Comparison of ENCODE assay signal across 13 cellular contexts in genomic region chr19:8458380-8458779, GRCh38. TPM values are rescaled to one million over a fixed set of nuclear protein-coding genes. Genes with fewer than 3 reads are reported as not detected.
DNase-seq lines count a peak whose midpoint lies in the region; ATAC-seq and TF ChIP-seq lines count a peak whose summit lies in the region.
"Had no signal": no experiment of that assay in that cellular context is flagged by ENCODE, and none has a peak within 500 bp of the region (broad histone marks: within the 10 kb centered on the region; RNA-seq: fewer than 3 reads in every experiment).

No MANE protein-coding gene starts in this region.

- H3K9me3 Mint-ChIP-seq in activated CD8-positive, alpha-beta memory T cell treated with anti-CD3 and anti-CD28 coated beads, Interleukin-2, amount 10 ng/mL, durations not matched to agents 7 days and 5 days (ENCODE audit: low read depth): no peaks in the 10 kb centered on the region
- no peaks in the 10 kb centered on the region for H3K9me3 Mint-ChIP-seq in memory B cell
- H3K9me3 Mint-ChIP-seq: stimulated activated naive B cell treated with anti-CD40 and anti-IgM and Interleukin-4, amounts not matched to agents 10 μg/mL and 1 μg/mL and 100 μg/mL, for 72 hours had no signal

- H3K9ac ChIP-seq in subcutaneous abdominal adipose tissue (ENCODE audit: low read length in 5 of 5): no peak overlapping the region

- peaks cover 19 to 48% (median 23%) of the 10 kb centered on the region in 5 donors for H3K36me3 ChIP-seq in subcutaneous abdominal adipose tissue (ENCODE audit: control insufficient read depth in 5 of 5, insufficient read depth in 5 of 5, low read length in 5 of 5)

- no peaks in the 10 kb centered on the region for H3K9me3 ChIP-seq in subcutaneous abdominal adipose tissue (ENCODE audit: control insufficient read depth in 5 of 5, low read length in 5 of 5)

- no peak for TF ChIP-seq CTCF in VCaP (conservative IDR thresholded peaks at IDR 0.05)

- DNase-seq in activated CD8-positive, alpha-beta memory T cell treated with anti-CD3 and anti-CD28 coated beads, Interleukin-2, amount 10 ng/mL, durations not matched to agents 7 days and 5 days: no peak
- DNase-seq in activated CD8-positive, alpha-beta memory T cell treated with anti-CD3 and anti-CD28 coated beads for 24 hours: no peak
- DNase-seq in memory B cell (ENCODE audit: low spot score in 2 of 2): no peak
- no peak for DNase-seq in stimulated activated CD4-positive, alpha-beta T cell treated with anti-CD3 and anti-CD28 coated beads, Interleukin-12 subunit alpha, Interleukin-12 subunit beta, amount 100 ng/mL, for 4 hours
- DNase-seq in DMS153 (lab: John Stamatoyannopoulos, UW): no peak
- no peak for DNase-seq in MV-4-11 (lab: John Stamatoyannopoulos, UW)
- DNase-seq: EL; NCI-H1694; stimulated activated naive B cell treated with anti-CD40 and anti-IgM and Interleukin-4, amounts not matched to agents 10 μg/mL and 1 μg/mL and 100 μg/mL, for 72 hours had no signal

- H3K36me3 Mint-ChIP-seq in activated CD8-positive, alpha-beta memory T cell treated with anti-CD3 and anti-CD28 coated beads, Interleukin-2, amount 10 ng/mL, durations not matched to agents 7 days and 5 days: peaks cover 54% of the 10 kb centered on the region
- H3K36me3 Mint-ChIP-seq in memory B cell: peaks cover 22% of the 10 kb centered on the region

- H3K4me3 Mint-ChIP-seq in activated CD8-positive, alpha-beta memory T cell treated with anti-CD3 and anti-CD28 coated beads, Interleukin-2, amount 10 ng/mL, durations not matched to agents 7 days and 5 days: no peak overlapping the region
- peak overlapping the region; percentile 18 for H3K4me3 Mint-ChIP-seq in memory B cell
- H3K4me3 Mint-ChIP-seq: stimulated activated naive B cell treated with anti-CD40 and anti-IgM and Interleukin-4, amounts not matched to agents 10 μg/mL and 1 μg/mL and 100 μg/mL, for 72 hours had no signal

- no peaks in the 10 kb centered on the region for H3K27me3 Mint-ChIP-seq in activated CD8-positive, alpha-beta memory T cell treated with anti-CD3 and anti-CD28 coated beads, Interleukin-2, amount 10 ng/mL, durations not matched to agents 7 days and 5 days
- no peaks in the 10 kb centered on the region for H3K27me3 Mint-ChIP-seq in memory B cell
- H3K27me3 Mint-ChIP-seq: stimulated activated naive B cell treated with anti-CD40 and anti-IgM and Interleukin-4, amounts not matched to agents 10 μg/mL and 1 μg/mL and 100 μg/mL, for 72 hours had no signal

- H3K27ac ChIP-seq in VCaP (peak overlapping the region; percentile 38; the same call in 1 of the 2 replicates), subcutaneous abdominal adipose tissue (ENCODE audit: low read depth, low read length) (peak overlapping the region; percentile 26)

- peak overlapping the region; percentile 37 for H3K27ac Mint-ChIP-seq in activated CD8-positive, alpha-beta memory T cell treated with anti-CD3 and anti-CD28 coated beads, Interleukin-2, amount 10 ng/mL, durations not matched to agents 7 days and 5 days
- H3K27ac Mint-ChIP-seq in memory B cell: peak overlapping the region; percentile 32
- H3K27ac Mint-ChIP-seq: stimulated activated naive B cell treated with anti-CD40 and anti-IgM and Interleukin-4, amounts not matched to agents 10 μg/mL and 1 μg/mL and 100 μg/mL, for 72 hours had no signal

- H3K4me1 Mint-ChIP-seq in activated CD8-positive, alpha-beta memory T cell treated with anti-CD3 and anti-CD28 coated beads, Interleukin-2, amount 10 ng/mL, durations not matched to agents 7 days and 5 days: peaks cover 78% of the 10 kb centered on the region
- peaks cover 56% of the 10 kb centered on the region for H3K4me1 Mint-ChIP-seq in memory B cell

- H3K4me3 ChIP-seq in subcutaneous abdominal adipose tissue (ENCODE audit: low read depth in 1 of 5, low read length in 5 of 5): no peak overlapping the region

- no peaks in the 10 kb centered on the region for H3K27me3 ChIP-seq in subcutaneous abdominal adipose tissue (ENCODE audit: control insufficient read depth in 5 of 5, insufficient read depth in 4 of 5, low read length in 5 of 5)

- CTCF ChIA-PET in activated CD8-positive, alpha-beta memory T cell treated with anti-CD3 and anti-CD28 coated beads, Interleukin-2, amount 10 ng/mL, durations not matched to agents 7 days and 5 days (lab: Charles Lee): interaction anchor here (1.5 kb wide), 1 partner anchor 122 kb away, joined by 5 read pairs; no protein-coding TSS in a partner anchor

- ATAC-seq in activated CD8-positive, alpha-beta memory T cell treated with anti-CD3 and anti-CD28 coated beads, Interleukin-2, amount 10 ng/mL, durations not matched to agents 7 days and 5 days: no peak
- ATAC-seq in memory B cell (ENCODE audit: low read depth): peak; percentile 35
- ATAC-seq: stimulated activated naive B cell treated with anti-CD40 and anti-IgM and Interleukin-4, amounts not matched to agents 10 μg/mL and 1 μg/mL and 100 μg/mL, for 72 hours had no signal

- peaks cover 7 to 65% (median 49%) of the 10 kb centered on the region in 5 donors for H3K4me1 ChIP-seq in subcutaneous abdominal adipose tissue (ENCODE audit: control insufficient read depth in 5 of 5, insufficient read depth in 5 of 5, low read length in 5 of 5)

RNA-seq across cellular contexts. Expression of gene HNRNPM, which starts 13.6 kb away (rescaled TPM):
- 100 to 1,000 TPM; 226 to 309 TPM for total RNA-seq in activated CD8-positive, alpha-beta memory T cell treated with anti-CD3 and anti-CD28 coated beads, Interleukin-2, amount 10 ng/mL, durations not matched to agents 7 days and 5 days

RNA-seq across cellular contexts. Expression of gene PRAM1, which starts 44.1 kb away (rescaled TPM):
- 1 to 10 TPM in 1 of 2 experiments, under 1 TPM in 1; 0.59 to 1.4 TPM for total RNA-seq in activated CD8-positive, alpha-beta memory T cell treated with anti-CD3 and anti-CD28 coated beads, Interleukin-2, amount 10 ng/mL, durations not matched to agents 7 days and 5 days
- total RNA-seq: epithelial cell of proximal tubule, HT1080 had no signal

RNA-seq across cellular contexts. Expression of gene MARCHF2, which starts 45.3 kb away (rescaled TPM):
- 10 to 100 TPM; 16.5 to 20.9 TPM for total RNA-seq in activated CD8-positive, alpha-beta memory T cell treated with anti-CD3 and anti-CD28 coated beads, Interleukin-2, amount 10 ng/mL, durations not matched to agents 7 days and 5 days

RNA-seq across cellular contexts. Expression of gene ZNF414, which starts 55.6 kb away (rescaled TPM):
- total RNA-seq in activated CD8-positive, alpha-beta memory T cell treated with anti-CD3 and anti-CD28 coated beads, Interleukin-2, amount 10 ng/mL, durations not matched to agents 7 days and 5 days: 10 to 100 TPM; 23.8 to 38.5 TPM
